25 cellular contexts compared by ENCODE assay signal in the genomic region with DNA sequence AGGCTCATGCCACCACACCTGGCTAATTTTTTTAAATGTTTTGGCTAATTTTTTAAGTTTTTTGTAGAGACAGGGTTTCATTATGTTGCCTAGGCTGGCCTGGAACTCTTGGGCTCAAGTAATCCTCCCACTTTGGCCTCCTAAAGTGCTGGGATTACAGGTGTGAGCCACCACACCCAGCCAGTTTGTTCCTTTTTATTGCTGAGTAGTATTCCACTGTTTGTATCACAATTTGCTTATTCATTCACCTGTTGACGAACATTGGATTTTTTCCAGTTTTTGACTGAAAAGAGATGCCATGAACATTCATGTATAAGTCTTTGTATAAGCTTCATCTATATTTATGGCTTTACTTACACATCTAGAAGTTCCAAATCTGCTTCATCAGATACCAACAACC.
"Had no signal": no experiment of that assay in that cellular context is flagged by ENCODE, and none has a peak within 500 bp of the region (broad histone marks: within the 10 kb centered on the region; RNA-seq: fewer than 3 reads in every experiment).

No MANE protein-coding gene starts in this region.

- H3K9me3 ChIP-seq: heart right ventricle, pancreas, psoas muscle, SK-N-SH, suprapubic skin, tibial nerve, uterus had no signal

- DNase-seq: activated CD8-positive, alpha-beta memory T cell treated with anti-CD3 and anti-CD28 coated beads for 24 hours; activated naive CD4-positive, alpha-beta T cell; aorta; caudate nucleus; effector CD8-positive, alpha-beta T cell; erythroblast; heart right ventricle; islet precursor cell; left cardiac atrium; midbrain; nephron progenitor cell; pancreas; psoas muscle; right cardiac atrium; SK-N-SH; stimulated activated CD4-positive, alpha-beta T cell treated with anti-CD3 and anti-CD28 coated beads, Interleukin-12 subunit alpha, Interleukin-12 subunit beta, amount 100 ng/mL, for 4 hours; stimulated activated CD4-positive, alpha-beta T cell treated with anti-CD3 and anti-CD28 coated beads, Interleukin-4, amount 100 ng/mL, for 4 hours; stimulated activated naive CD8-positive, alpha-beta T cell treated with anti-CD3 and anti-CD28 coated beads, Interleukin-15, amount 100 ng/mL, for 72 hours; T1000; uterus had no signal

- H3K27me3 Mint-ChIP-seq: dendritic cell treated with granulocyte-macrophage colony-stimulating factor and Interleukin-4, amounts not matched to agents 40 ng/mL and 50 ng/mL, for 4 days; stimulated activated naive CD8-positive, alpha-beta T cell treated with anti-CD3 and anti-CD28 coated beads, Interleukin-15, amount 100 ng/mL, for 72 hours had no signal

- H3K36me3 ChIP-seq: pancreas, uterus had no signal

- H3K27ac Mint-ChIP-seq: dendritic cell treated with granulocyte-macrophage colony-stimulating factor and Interleukin-4, amounts not matched to agents 40 ng/mL and 50 ng/mL, for 4 days; nephron progenitor cell had no signal

- H3K27me3 ChIP-seq: heart right ventricle, pancreas, suprapubic skin, tibial nerve, uterus had no signal

- H3K9me3 Mint-ChIP-seq: activated T-helper 2 cell treated with anti-CD3 and anti-CD28 coated beads, Interferon-gamma antibody, Interleukin-2, Interleukin-4, amounts not matched to agents 10 μg/mL and 5 μg/mL and 100 μg/mL, durations not matched to agents 14 hours and 24 hours and 36 hours; dendritic cell treated with granulocyte-macrophage colony-stimulating factor and Interleukin-4, amounts not matched to agents 40 ng/mL and 50 ng/mL, for 4 days had no signal

- H3K9me2 ChIP-seq: SK-N-SH had no signal

- H3K27ac ChIP-seq: heart right ventricle, pancreas, psoas muscle, suprapubic skin, tibial nerve, uterus had no signal

- H3K4me1 ChIP-seq: uterus had no signal

- H3K4me3 ChIP-seq: heart right ventricle, pancreas, psoas muscle, suprapubic skin, tibial nerve, uterus had no signal

- H3K4me3 Mint-ChIP-seq: dendritic cell treated with granulocyte-macrophage colony-stimulating factor and Interleukin-4, amounts not matched to agents 40 ng/mL and 50 ng/mL, for 4 days; nephron progenitor cell; WTC11 had no signal

- H3K9ac ChIP-seq: SK-N-SH had no signal

- ATAC-seq: heart right ventricle; left cardiac atrium; pancreas; psoas muscle; right cardiac atrium; stimulated activated naive CD8-positive, alpha-beta T cell treated with anti-CD3 and anti-CD28 coated beads, Interleukin-15, amount 100 ng/mL, for 72 hours; WTC11 had no signal

- H3K4me2 ChIP-seq: SK-N-SH had no signal
